ENCODE assay signal across 13 cellular contexts in the genomic region with DNA sequence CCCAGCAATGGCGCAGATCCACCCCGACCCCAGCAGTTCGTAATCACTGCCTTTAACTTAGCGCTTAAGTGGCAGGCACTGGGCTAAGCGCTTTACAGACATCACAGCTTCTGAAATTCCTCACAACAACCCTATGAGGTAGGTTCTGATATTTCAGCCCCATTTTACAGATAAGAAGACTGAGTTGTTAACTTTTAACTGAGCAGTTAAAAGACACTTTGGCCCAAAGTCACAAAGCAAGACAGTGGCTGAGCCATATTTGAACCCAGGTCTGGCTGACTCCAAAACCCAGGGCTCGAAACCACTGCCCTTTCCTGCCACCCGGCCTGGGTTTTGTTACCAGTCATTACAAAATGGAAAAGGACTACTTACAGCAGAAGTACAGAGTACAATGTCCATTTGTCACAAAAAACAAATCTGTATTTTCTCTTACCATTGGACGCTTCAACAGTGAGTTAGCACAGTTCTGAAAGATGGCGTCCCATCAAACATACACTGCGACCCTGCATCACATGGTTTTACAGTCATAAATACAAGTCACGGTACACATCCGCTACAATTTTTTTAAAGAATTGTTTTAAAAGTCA. TPM values are rescaled to one million over a fixed set of nuclear protein-coding genes. Genes with fewer than 3 reads are reported as not detected.
A peak's percentile ranks its signal among the peaks of the same experiment; 100 is the strongest.
DNase-seq lines count a peak whose midpoint lies in the region; ATAC-seq and TF ChIP-seq lines count a peak whose summit lies in the region.
"Had no signal": no experiment of that assay in that cellular context is flagged by ENCODE, and none has a peak within 500 bp of the region (broad histone marks: within the 10 kb centered on the region; RNA-seq: fewer than 3 reads in every experiment).

No MANE protein-coding gene starts in this region.

- H3K4me1 ChIP-seq in breast epithelium (peaks cover 9 to 14% of the 10 kb centered on the region in 2 donors), stomach (peaks cover 43 to 97% (median 75%) of the 10 kb centered on the region in 4 donors), mucosa of descending colon (ENCODE audit: low read depth) (peaks cover 3% of the 10 kb centered on the region)
- H3K4me1 ChIP-seq: parathyroid adenoma had no signal

- no peaks in the 10 kb centered on the region for H3K9me3 ChIP-seq in breast epithelium
- H3K9me3 ChIP-seq in stomach, result no peaks in the 10 kb centered on the region
- no peaks in the 10 kb centered on the region for H3K9me3 ChIP-seq in mucosa of descending colon
- H3K9me3 ChIP-seq: lower lobe of right lung had no signal

- no peak for ATAC-seq in activated CD8-positive, alpha-beta T cell treated with anti-CD3 and anti-CD28 coated beads for 36 hours
- no peak for ATAC-seq in mucosa of descending colon
- ATAC-seq in HG03565 (IDR thresholded peaks at IDR 0.05; ENCODE audit: unreplicated experiment), result no peak
- ATAC-seq: lower lobe of right lung had no signal

- H3K27ac Mint-ChIP-seq in MCF 10A (ENCODE audit: low read depth, unreplicated experiment) (no peak overlapping the region), immature natural killer cell (peak overlapping the region; percentile 81 to 91 (median 88))
- H3K27ac Mint-ChIP-seq in activated CD8-positive, alpha-beta T cell treated with anti-CD3 and anti-CD28 coated beads for 36 hours, result peak overlapping the region; percentile 97

- H3K36me3 ChIP-seq in breast epithelium, result peaks cover 29% of the 10 kb centered on the region
- peaks cover 98 to 100% (median 100%) of the 10 kb centered on the region in 4 donors for H3K36me3 ChIP-seq in stomach
- peaks cover 60% of the 10 kb centered on the region for H3K36me3 ChIP-seq in mucosa of descending colon (ENCODE audit: low read depth)

- no peak overlapping the region for H3K4me3 ChIP-seq in breast epithelium
- peak overlapping the region in 2 of 4 donors; percentile 0 to 16 for H3K4me3 ChIP-seq in stomach
- no peak overlapping the region for H3K4me3 ChIP-seq in mucosa of descending colon
- H3K4me3 ChIP-seq: lower lobe of right lung had no signal

- DNase-seq in breast epithelium (ENCODE audit: low spot score in 2 of 2), result no peak
- DNase-seq in MCF 10A (ENCODE audit: unreplicated experiment), result no peak
- DNase-seq in activated CD8-positive, alpha-beta T cell treated with anti-CD3 and anti-CD28 coated beads for 36 hours, result no peak
- no peak for DNase-seq in immature natural killer cell
- no peak for DNase-seq in stomach
- no peak for DNase-seq in mucosa of descending colon
- DNase-seq in SHP77 treated with DMSO at 0.1 percent for 48 hours (lab: John Stamatoyannopoulos, UW), result no peak
- DNase-seq: lower lobe of right lung had no signal

- H3K4me3 Mint-ChIP-seq in MCF 10A (ENCODE audit: unreplicated experiment) (no peak overlapping the region), immature natural killer cell (peak overlapping the region in 4 of 5 donors; percentile 15 to 78 (median 62))
- peak overlapping the region; percentile 64 for H3K4me3 Mint-ChIP-seq in activated CD8-positive, alpha-beta T cell treated with anti-CD3 and anti-CD28 coated beads for 36 hours

- TF ChIP-seq CTCF in breast epithelium (IDR thresholded peaks at IDR 0.05), result no peak
- TF ChIP-seq CTCF in MCF 10A (IDR thresholded peaks at IDR 0.05; ENCODE audit: unreplicated experiment), result no peak
- no peak for TF ChIP-seq CTCF in activated CD8-positive, alpha-beta T cell treated with anti-CD3 and anti-CD28 coated beads for 36 hours (IDR thresholded peaks at IDR 0.05)
- no peak for TF ChIP-seq CTCF in stomach (IDR thresholded peaks at IDR 0.05)
- no peak for TF ChIP-seq CTCF in mucosa of descending colon (IDR thresholded peaks at IDR 0.05)

- CTCF ChIA-PET in MCF 10A (lab: Yijun Ruan, JAX), result interaction anchor here (0.6 to 1.2 kb wide), 4 partner anchors 88 to 564 kb away, joined by 3 read pairs; no protein-coding TSS in a partner anchor
- CTCF ChIA-PET in activated CD8-positive, alpha-beta T cell treated with anti-CD3 and anti-CD28 coated beads for 36 hours (lab: Charles Lee), result interaction anchor here (1.8 kb wide), 1 partner anchor 106 kb away, joined by 4 read pairs; no protein-coding TSS in a partner anchor

- H3K9me3 Mint-ChIP-seq in MCF 10A (ENCODE audit: unreplicated experiment) (no peaks in the 10 kb centered on the region), immature natural killer cell (no peaks in the 10 kb centered on the region)
- no peaks in the 10 kb centered on the region for H3K9me3 Mint-ChIP-seq in activated CD8-positive, alpha-beta T cell treated with anti-CD3 and anti-CD28 coated beads for 36 hours

- no peaks in the 10 kb centered on the region for H3K27me3 ChIP-seq in breast epithelium
- no peaks in the 10 kb centered on the region for H3K27me3 ChIP-seq in stomach

- no TSS peak for BruUV-seq in MCF 10A (replicated peaks; lab: Mats Ljungman, UMichigan)

- 80 to 89% (median 85%) methylated on average over 12 of the region's 12 CpGs for WGBS in stomach, 5 donors

- H3K27me3 Mint-ChIP-seq in MCF 10A (ENCODE audit: insufficient read depth, unreplicated experiment) (no peaks in the 10 kb centered on the region), immature natural killer cell (ENCODE audit: low read depth in 3 of 3) (peaks cover 21 to 30% (median 25%) of the 10 kb centered on the region in 3 donors)
- H3K27me3 Mint-ChIP-seq in activated CD8-positive, alpha-beta T cell treated with anti-CD3 and anti-CD28 coated beads for 36 hours, result no peaks in the 10 kb centered on the region

- TF ChIP-seq EP300 in stomach (IDR thresholded peaks at IDR 0.05), result no peak

- TF ChIP-seq POLR2A in breast epithelium (IDR thresholded peaks at IDR 0.05) (no peak), stomach (IDR thresholded peaks at IDR 0.05) (no peak)

- H3K36me3 Mint-ChIP-seq in MCF 10A (ENCODE audit: insufficient read depth, unreplicated experiment) (peaks cover 100% of the 10 kb centered on the region), immature natural killer cell (peaks cover 43 to 90% (median 61%) of the 10 kb centered on the region in 3 donors)
- H3K36me3 Mint-ChIP-seq in activated CD8-positive, alpha-beta T cell treated with anti-CD3 and anti-CD28 coated beads for 36 hours (ENCODE audit: low read depth), result peaks cover 94% of the 10 kb centered on the region

- intact Hi-C loops in breast epithelium (cut with DNase I; ENCODE audit: low total_unique reads), result no loop called here
- intact Hi-C loops in MCF 10A (cut with micrococcal nuclease), result no loop called here
- intact Hi-C loops in activated CD8-positive, alpha-beta T cell treated with anti-CD3 and anti-CD28 coated beads for 36 hours (cut with micrococcal nuclease), result loop anchor here (10.0 kb wide), 1 partner anchor 106 kb away; no protein-coding TSS in a partner anchor
- intact Hi-C loops in stomach (cut with DNase I; ENCODE audit: low total_unique reads), result no loop called here
- intact Hi-C loops in mucosa of descending colon (cut with DNase I, micrococcal nuclease), result no loop called here

- H3K27ac ChIP-seq in breast epithelium (peak overlapping the region; percentile 58 to 91), stomach (peak overlapping the region in 4 of 5 donors; percentile 63 to 78 (median 70))
- H3K27ac ChIP-seq: lower lobe of right lung, parathyroid adenoma had no signal

- POLR2A ChIA-PET in MCF 10A (lab: Yijun Ruan, JAX), result interaction anchor here (0.8 to 5.0 kb wide), 5 partner anchors 7 to 201 kb away, joined by 3 to 59 read pairs (median 6); partner anchors contain the start of genes ECH1, HNRNPL, MRPS12 and NFKBIB
- POLR2A ChIA-PET in activated CD8-positive, alpha-beta T cell treated with anti-CD3 and anti-CD28 coated beads for 36 hours (lab: Charles Lee), result interaction anchor here (0.8 to 4.6 kb wide), 7 partner anchors 7 to 146 kb away, joined by 3 to 48 read pairs (median 13); partner anchors contain the start of genes ECH1 and HNRNPL

- peaks cover 30% of the 10 kb centered on the region for H3K4me1 Mint-ChIP-seq in MCF 10A (ENCODE audit: insufficient read depth, unreplicated experiment)
- H3K4me1 Mint-ChIP-seq in activated CD8-positive, alpha-beta T cell treated with anti-CD3 and anti-CD28 coated beads for 36 hours (ENCODE audit: low read depth), result peaks cover 75% of the 10 kb centered on the region
- H3K4me1 Mint-ChIP-seq in immature natural killer cell, result peaks cover 48 to 56% of the 10 kb centered on the region in 2 donors

RNA-seq across cellular contexts. Expression of gene HNRNPL, which starts 8.5 kb away (rescaled TPM):
- total RNA-seq in breast epithelium (100 to 1,000 TPM; 164 to 193 (median 168) TPM), MCF 10A (2022) (288 and 421 TPM in 2 replicates), stomach (100 to 1,000 TPM; 148 to 242 (median 169) TPM), mucosa of descending colon (100 to 1,000 TPM; 267 to 317 (median 292) TPM)
- 100 to 1,000 TPM; 747 to 761 TPM for total RNA-seq in activated CD8-positive, alpha-beta T cell treated with anti-CD3 and anti-CD28 coated beads for 36 hours
- polyA plus RNA-seq in immature natural killer cell (10 to 100 TPM; 16.8 to 89.6 (median 69.0) TPM), stomach (100 to 1,000 TPM; 111 to 151 (median 114) TPM)

RNA-seq across cellular contexts. Expression of gene ECH1, which starts 9.7 kb away (rescaled TPM):
- total RNA-seq in breast epithelium (100 to 1,000 TPM in 1 of 3 donors, 10 to 100 TPM in 2; 85.8 to 113 (median 93.8) TPM), MCF 10A (2022) (109 and 130 TPM in 2 replicates), stomach (100 to 1,000 TPM in 2 of 5 donors, 10 to 100 TPM in 3; 32.9 to 720 (median 94.6) TPM), mucosa of descending colon (100 to 1,000 TPM; 275 to 315 (median 290) TPM)
- 100 to 1,000 TPM; 125 to 128 TPM for total RNA-seq in activated CD8-positive, alpha-beta T cell treated with anti-CD3 and anti-CD28 coated beads for 36 hours
- polyA plus RNA-seq in immature natural killer cell (100 to 1,000 TPM; 243 to 337 (median 327) TPM), stomach (100 to 1,000 TPM; 161 to 270 (median 228) TPM)

RNA-seq across cellular contexts. Expression of gene LGALS4, which starts 28.5 kb away (rescaled TPM):
- total RNA-seq in breast epithelium (10 to 100 TPM in 1 of 3 donors, under 1 TPM in 2; 0.80 to 16.4 (median 0.88) TPM), MCF 10A (2022) (0.61 TPM in 1 of 2 replicates, not detected in the other), stomach (1,000 to 10,000 TPM in 1 of 5 donors, 100 to 1,000 TPM in 3, 10 to 100 TPM in 1; 32.1 to 1,765 (median 113) TPM), mucosa of descending colon (1,000 to 10,000 TPM; 2,367 to 7,005 (median 6,199) TPM)
- under 1 TPM; 0.29 to 0.72 TPM for total RNA-seq in activated CD8-positive, alpha-beta T cell treated with anti-CD3 and anti-CD28 coated beads for 36 hours
- polyA plus RNA-seq in immature natural killer cell (not detected), stomach (100 to 1,000 TPM in 1 of 3 donors, 10 to 100 TPM in 2; 23.5 to 627 (median 80.1) TPM)
- total RNA-seq: epithelial cell of proximal tubule, G401, RPMI7951 had no signal

RNA-seq across cellular contexts. Expression of gene RINL, which starts 36.8 kb away (rescaled TPM):
- total RNA-seq in breast epithelium (10 to 100 TPM in 2 of 3 donors, 1 to 10 TPM in 1; 4.5 to 13.0 (median 12.8) TPM), MCF 10A (2022) (3.7 and 4.7 TPM in 2 replicates), stomach (1 to 10 TPM in 4 of 5 donors, not detected in 1; 1.8 to 9.2 (median 3.4) TPM), mucosa of descending colon (1 to 10 TPM; 3.8 to 5.4 (median 5.2) TPM)
- 10 to 100 TPM; 85.5 to 87.7 TPM for total RNA-seq in activated CD8-positive, alpha-beta T cell treated with anti-CD3 and anti-CD28 coated beads for 36 hours
- polyA plus RNA-seq in immature natural killer cell (10 to 100 TPM; 20.3 to 64.9 (median 47.3) TPM), stomach (10 to 100 TPM in 1 of 3 donors, 1 to 10 TPM in 2; 6.9 to 10.0 (median 9.3) TPM)

RNA-seq across cellular contexts. Expression of gene LGALS7B, which starts 52.3 kb away (rescaled TPM):
- 10 to 100 TPM in 1 of 3 donors, 1 to 10 TPM in 1, not detected in 1; 5.9 to 23.6 TPM for total RNA-seq in breast epithelium
- 2.5 and 2.6 TPM in 2 replicates for total RNA-seq in MCF 10A (2022)
- not detected for total RNA-seq in activated CD8-positive, alpha-beta T cell treated with anti-CD3 and anti-CD28 coated beads for 36 hours
- polyA plus RNA-seq in immature natural killer cell, result not detected
- total RNA-seq in stomach, result not detected
- 100 to 1,000 TPM in 1 of 3 donors, 1 to 10 TPM in 2; 3.6 to 980 (median 4.6) TPM for polyA plus RNA-seq in stomach
- total RNA-seq in mucosa of descending colon, result not detected
- total RNA-seq: G401, lower lobe of right lung, RPMI7951 had no signal
